7 cellular contexts compared by ENCODE assay signal in the genomic region with DNA sequence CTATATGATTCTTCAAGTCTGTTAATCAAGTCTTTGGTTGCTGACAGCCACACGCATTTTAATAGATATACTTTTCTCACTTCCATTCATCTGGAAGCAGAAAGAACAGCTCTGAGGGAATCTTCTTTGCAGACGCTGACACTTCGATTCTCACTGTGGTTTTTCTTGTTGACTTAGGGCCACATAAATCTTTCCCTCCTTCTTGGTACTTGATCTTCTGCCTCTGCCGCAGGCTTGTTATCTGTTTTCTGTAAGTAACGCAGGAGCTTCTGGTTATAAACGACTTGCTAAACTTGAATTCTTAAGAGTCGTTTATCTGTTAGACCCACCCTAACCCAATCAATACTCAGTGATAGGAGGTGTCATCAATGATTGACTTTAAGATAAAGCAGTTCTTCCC.
"Had no signal": no experiment of that assay in that cellular context is flagged by ENCODE, and none has a peak within 500 bp of the region (broad histone marks: within the 10 kb centered on the region; RNA-seq: fewer than 3 reads in every experiment).

No MANE protein-coding gene starts in this region.

- H3K4me1 Mint-ChIP-seq: GM23338, IgD-negative memory B cell had no signal

- H3K4me3 ChIP-seq: GM23338 had no signal

- ATAC-seq: GM23338 had no signal

- H3K4me2 ChIP-seq: GM23338 had no signal

- H3K27ac Mint-ChIP-seq: GM23338, H9, IgD-negative memory B cell had no signal

- DNase-seq: H9, HCEC 1CT, KG1 had no signal

- H3K4me3 Mint-ChIP-seq: GM23338, H9, IgD-negative memory B cell had no signal

- H3K36me3 Mint-ChIP-seq: IgD-negative memory B cell had no signal

- FAIRE-seq: H1, H54 had no signal
